28 cellular contexts compared by ENCODE assay signal in the genomic region with DNA sequence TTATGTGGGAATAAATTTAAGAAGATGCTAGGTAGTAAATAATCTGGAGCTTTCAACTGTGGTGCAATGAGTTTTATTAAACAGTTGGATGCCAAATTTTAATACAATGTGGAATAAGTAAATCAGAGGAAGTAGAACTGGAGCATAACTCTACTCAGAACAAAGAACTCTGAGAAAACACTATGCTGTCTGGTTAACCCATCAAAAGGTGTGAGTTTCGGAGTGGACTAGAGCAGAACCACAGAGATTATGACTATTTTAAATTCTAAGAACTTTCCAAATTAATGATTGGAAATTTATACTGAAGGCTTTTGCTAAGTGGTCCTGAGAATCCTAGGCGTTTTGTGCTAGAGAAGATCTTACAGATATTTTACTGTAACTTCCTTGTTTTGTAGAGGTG.
"Had no signal": no experiment of that assay in that cellular context is flagged by ENCODE, and none has a peak within 500 bp of the region (broad histone marks: within the 10 kb centered on the region; RNA-seq: fewer than 3 reads in every experiment).

No MANE protein-coding gene starts in this region.

- H3K4me1 ChIP-seq: colonic mucosa, esophagus muscularis mucosa, esophagus squamous epithelium, foreskin keratinocyte, gastrocnemius medialis, gastroesophageal sphincter had no signal

- H2AFZ ChIP-seq: hepatocyte had no signal

- H3K79me2 ChIP-seq: hepatocyte had no signal

- DNase-seq: colonic mucosa; cortex of kidney; dermis blood vessel endothelial cell; dorsolateral prefrontal cortex; effector CD4-positive, alpha-beta T cell; effector CD8-positive, alpha-beta T cell; effector memory CD4-positive, alpha-beta T cell; effector memory CD8-positive, alpha-beta T cell; endodermal cell; erythroblast; esophagus squamous epithelium; foreskin fibroblast; foreskin keratinocyte; foreskin melanocyte; gastrocnemius medialis; glutamatergic neuron; head of caudate nucleus; heart left ventricle; heart right ventricle had no signal

- FAIRE-seq: endometrium, endothelial cell of umbilical vein, frontal cortex had no signal

- H3K4me3 ChIP-seq: colonic mucosa, coronary artery, dorsolateral prefrontal cortex, esophagus muscularis mucosa, esophagus squamous epithelium, gastrocnemius medialis, gastroesophageal sphincter, heart left ventricle, heart right ventricle, hepatocyte had no signal

- H3K9me3 ChIP-seq: colonic mucosa, esophagus muscularis mucosa, esophagus squamous epithelium, gastrocnemius medialis, gastroesophageal sphincter, heart left ventricle had no signal

- H3K4me2 ChIP-seq: hepatocyte had no signal

- H3K36me3 ChIP-seq: colonic mucosa, esophagus muscularis mucosa, esophagus squamous epithelium, gastrocnemius medialis, gastroesophageal sphincter, heart left ventricle, heart right ventricle had no signal

- H3K27me3 ChIP-seq: colonic mucosa, esophagus muscularis mucosa, esophagus squamous epithelium, foreskin keratinocyte, gastrocnemius medialis, gastroesophageal sphincter, heart left ventricle, heart right ventricle, hepatocyte had no signal

- H3K27ac ChIP-seq: colonic mucosa, coronary artery, dorsolateral prefrontal cortex, epithelial cell of prostate, esophagus muscularis mucosa, esophagus squamous epithelium, foreskin keratinocyte, gastrocnemius medialis, gastroesophageal sphincter, heart left ventricle, heart right ventricle, hepatocyte had no signal

- ATAC-seq: effector memory CD8-positive, alpha-beta T cell; esophagus mucosa; foreskin keratinocyte; gastrocnemius medialis; gastroesophageal sphincter; heart left ventricle; heart right ventricle had no signal
